Comparison of ENCODE assay signal across 1 cellular context in the genomic region with DNA sequence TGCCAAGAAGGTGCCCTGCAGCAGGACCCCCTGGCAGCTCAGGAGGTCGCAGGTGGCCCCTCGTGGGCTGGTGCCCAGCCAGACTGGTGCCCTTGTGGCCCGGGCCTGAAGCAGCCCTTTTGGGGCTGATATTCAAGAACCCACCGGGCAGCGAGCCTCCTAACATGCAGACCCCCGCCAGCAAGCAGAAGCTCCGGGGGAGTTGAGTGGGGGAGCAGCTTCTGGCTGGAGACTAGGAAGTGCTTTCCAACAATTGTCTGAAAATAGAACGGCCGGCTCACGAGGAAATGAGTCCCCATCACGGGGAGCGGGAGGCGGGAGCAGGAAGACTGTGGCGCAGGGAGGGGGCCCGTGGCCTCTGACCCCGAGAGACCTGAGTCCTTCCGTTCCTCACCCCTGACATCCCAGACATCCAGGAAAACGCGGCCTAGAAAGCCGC.
TF ChIP-seq lines count a peak whose summit lies in the region.

No MANE protein-coding gene starts in this region.

TF ChIP-seq in GM23338, 12 proteins besides CTCF, POLR2A, EP300 and RAD21 (continued from another document):
- TF ChIP-seq ZNF331 (CRISPR knock-in tag; IDR thresholded peaks at IDR 0.05; ENCODE audit: low read depth): no peak
- TF ChIP-seq, protein P1, sequence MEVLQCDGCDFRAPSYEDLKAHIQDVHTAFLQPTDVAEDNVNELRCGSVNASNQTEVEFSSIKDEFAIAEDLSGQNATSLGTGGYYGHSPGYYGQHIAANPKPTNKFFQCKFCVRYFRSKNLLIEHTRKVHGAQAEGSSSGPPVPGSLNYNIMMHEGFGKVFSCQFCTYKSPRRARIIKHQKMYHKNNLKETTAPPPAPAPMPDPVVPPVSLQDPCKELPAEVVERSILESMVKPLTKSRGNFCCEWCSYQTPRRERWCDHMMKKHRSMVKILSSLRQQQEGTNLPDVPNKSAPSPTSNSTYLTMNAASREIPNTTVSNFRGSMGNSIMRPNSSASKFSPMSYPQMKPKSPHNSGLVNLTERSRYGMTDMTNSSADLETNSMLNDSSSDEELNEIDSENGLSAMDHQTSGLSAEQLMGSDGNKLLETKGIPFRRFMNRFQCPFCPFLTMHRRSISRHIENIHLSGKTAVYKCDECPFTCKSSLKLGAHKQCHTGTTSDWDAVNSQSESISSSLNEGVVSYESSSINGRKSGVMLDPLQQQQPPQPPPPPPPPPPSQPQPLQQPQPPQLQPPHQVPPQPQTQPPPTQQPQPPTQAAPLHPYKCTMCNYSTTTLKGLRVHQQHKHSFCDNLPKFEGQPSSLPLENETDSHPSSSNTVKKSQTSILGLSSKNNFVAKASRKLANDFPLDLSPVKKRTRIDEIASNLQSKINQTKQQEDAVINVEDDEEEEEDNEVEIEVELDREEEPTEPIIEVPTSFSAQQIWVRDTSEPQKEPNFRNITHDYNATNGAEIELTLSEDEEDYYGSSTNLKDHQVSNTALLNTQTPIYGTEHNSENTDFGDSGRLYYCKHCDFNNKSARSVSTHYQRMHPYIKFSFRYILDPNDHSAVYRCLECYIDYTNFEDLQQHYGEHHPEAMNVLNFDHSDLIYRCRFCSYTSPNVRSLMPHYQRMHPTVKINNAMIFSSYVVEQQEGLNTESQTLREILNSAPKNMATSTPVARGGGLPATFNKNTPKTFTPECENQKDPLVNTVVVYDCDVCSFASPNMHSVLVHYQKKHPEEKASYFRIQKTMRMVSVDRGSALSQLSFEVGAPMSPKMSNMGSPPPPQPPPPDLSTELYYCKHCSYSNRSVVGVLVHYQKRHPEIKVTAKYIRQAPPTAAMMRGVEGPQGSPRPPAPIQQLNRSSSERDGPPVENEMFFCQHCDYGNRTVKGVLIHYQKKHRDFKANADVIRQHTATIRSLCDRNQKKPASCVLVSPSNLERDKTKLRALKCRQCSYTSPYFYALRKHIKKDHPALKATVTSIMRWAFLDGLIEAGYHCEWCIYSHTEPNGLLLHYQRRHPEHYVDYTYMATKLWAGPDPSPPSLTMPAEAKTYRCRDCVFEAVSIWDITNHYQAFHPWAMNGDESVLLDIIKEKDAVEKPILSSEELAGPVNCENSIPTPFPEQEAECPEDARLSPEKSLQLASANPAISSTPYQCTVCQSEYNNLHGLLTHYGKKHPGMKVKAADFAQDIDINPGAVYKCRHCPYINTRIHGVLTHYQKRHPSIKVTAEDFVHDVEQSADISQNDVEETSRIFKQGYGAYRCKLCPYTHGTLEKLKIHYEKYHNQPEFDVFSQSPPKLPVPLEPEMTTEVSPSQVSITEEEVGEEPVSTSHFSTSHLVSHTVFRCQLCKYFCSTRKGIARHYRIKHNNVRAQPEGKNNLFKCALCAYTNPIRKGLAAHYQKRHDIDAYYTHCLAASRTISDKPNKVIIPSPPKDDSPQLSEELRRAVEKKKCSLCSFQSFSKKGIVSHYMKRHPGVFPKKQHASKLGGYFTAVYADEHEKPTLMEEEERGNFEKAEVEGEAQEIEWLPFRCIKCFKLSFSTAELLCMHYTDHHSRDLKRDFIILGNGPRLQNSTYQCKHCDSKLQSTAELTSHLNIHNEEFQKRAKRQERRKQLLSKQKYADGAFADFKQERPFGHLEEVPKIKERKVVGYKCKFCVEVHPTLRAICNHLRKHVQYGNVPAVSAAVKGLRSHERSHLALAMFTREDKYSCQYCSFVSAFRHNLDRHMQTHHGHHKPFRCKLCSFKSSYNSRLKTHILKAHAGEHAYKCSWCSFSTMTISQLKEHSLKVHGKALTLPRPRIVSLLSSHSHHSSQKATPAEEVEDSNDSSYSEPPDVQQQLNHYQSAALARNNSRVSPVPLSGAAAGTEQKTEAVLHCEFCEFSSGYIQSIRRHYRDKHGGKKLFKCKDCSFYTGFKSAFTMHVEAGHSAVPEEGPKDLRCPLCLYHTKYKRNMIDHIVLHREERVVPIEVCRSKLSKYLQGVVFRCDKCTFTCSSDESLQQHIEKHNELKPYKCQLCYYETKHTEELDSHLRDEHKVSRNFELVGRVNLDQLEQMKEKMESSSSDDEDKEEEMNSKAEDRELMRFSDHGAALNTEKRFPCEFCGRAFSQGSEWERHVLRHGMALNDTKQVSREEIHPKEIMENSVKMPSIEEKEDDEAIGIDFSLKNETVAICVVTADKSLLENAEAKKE (CRISPR knock-in tag; IDR thresholded peaks at IDR 0.05): no peak
- TF ChIP-seq STAT1 (IDR thresholded peaks at IDR 0.05; ENCODE audit: unreplicated experiment): no peak
- TF ChIP-seq, protein P2, sequence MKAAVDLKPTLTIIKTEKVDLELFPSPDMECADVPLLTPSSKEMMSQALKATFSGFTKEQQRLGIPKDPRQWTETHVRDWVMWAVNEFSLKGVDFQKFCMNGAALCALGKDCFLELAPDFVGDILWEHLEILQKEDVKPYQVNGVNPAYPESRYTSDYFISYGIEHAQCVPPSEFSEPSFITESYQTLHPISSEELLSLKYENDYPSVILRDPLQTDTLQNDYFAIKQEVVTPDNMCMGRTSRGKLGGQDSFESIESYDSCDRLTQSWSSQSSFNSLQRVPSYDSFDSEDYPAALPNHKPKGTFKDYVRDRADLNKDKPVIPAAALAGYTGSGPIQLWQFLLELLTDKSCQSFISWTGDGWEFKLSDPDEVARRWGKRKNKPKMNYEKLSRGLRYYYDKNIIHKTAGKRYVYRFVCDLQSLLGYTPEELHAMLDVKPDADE (IDR thresholded peaks at IDR 0.05): no peak
- no peak for TF ChIP-seq JUNB (IDR thresholded peaks at IDR 0.05; ENCODE audit: unreplicated experiment)
- TF ChIP-seq CREB1 (CRISPR knock-in tag; IDR thresholded peaks at IDR 0.05; ENCODE audit: low read depth): no peak
- TF ChIP-seq, protein P3, sequence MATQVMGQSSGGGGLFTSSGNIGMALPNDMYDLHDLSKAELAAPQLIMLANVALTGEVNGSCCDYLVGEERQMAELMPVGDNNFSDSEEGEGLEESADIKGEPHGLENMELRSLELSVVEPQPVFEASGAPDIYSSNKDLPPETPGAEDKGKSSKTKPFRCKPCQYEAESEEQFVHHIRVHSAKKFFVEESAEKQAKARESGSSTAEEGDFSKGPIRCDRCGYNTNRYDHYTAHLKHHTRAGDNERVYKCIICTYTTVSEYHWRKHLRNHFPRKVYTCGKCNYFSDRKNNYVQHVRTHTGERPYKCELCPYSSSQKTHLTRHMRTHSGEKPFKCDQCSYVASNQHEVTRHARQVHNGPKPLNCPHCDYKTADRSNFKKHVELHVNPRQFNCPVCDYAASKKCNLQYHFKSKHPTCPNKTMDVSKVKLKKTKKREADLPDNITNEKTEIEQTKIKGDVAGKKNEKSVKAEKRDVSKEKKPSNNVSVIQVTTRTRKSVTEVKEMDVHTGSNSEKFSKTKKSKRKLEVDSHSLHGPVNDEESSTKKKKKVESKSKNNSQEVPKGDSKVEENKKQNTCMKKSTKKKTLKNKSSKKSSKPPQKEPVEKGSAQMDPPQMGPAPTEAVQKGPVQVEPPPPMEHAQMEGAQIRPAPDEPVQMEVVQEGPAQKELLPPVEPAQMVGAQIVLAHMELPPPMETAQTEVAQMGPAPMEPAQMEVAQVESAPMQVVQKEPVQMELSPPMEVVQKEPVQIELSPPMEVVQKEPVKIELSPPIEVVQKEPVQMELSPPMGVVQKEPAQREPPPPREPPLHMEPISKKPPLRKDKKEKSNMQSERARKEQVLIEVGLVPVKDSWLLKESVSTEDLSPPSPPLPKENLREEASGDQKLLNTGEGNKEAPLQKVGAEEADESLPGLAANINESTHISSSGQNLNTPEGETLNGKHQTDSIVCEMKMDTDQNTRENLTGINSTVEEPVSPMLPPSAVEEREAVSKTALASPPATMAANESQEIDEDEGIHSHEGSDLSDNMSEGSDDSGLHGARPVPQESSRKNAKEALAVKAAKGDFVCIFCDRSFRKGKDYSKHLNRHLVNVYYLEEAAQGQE (IDR thresholded peaks at IDR 0.05; ENCODE audit: unreplicated experiment): no peak
- TF ChIP-seq EZH2 (IDR thresholded peaks at IDR 0.05; ENCODE audit: low read depth, unreplicated experiment): no peak
- no peak for TF ChIP-seq NANOG (IDR thresholded peaks at IDR 0.05; ENCODE audit: borderline replicate concordance)
- TF ChIP-seq EZH2phosphoT487 (IDR thresholded peaks at IDR 0.05; ENCODE audit: unreplicated experiment): no peak
- no peak for TF ChIP-seq ZNF114 (CRISPR knock-in tag; IDR thresholded peaks at IDR 0.05)
